In genomic region chr3:183650554-183650953, GRCh38 we compare ENCODE assay signal across 23 cellular contexts.
"Had no signal": no experiment of that assay in that cellular context is flagged by ENCODE, and none has a peak within 500 bp of the region (broad histone marks: within the 10 kb centered on the region; RNA-seq: fewer than 3 reads in every experiment).

No MANE protein-coding gene starts in this region.

- H3K4me1 ChIP-seq: adrenal gland, parathyroid adenoma, spleen, testis, upper lobe of left lung had no signal

- H3K4me3 Mint-ChIP-seq: activated CD4-positive, alpha-beta T cell treated with anti-CD3 and anti-CD28 coated beads, Interleukin-2, amount 10 ng/mL, durations not matched to agents 24 days and 14 days; activated CD8-positive, alpha-beta T cell treated with anti-CD3 and anti-CD28 coated beads, Interleukin-2, amount 10 ng/mL, durations not matched to agents 7 days and 5 days; activated naive CD4-positive, alpha-beta T cell treated with anti-CD3 and anti-CD28 coated beads, Interleukin-2, amount 10 ng/mL, durations not matched to agents 7 days and 5 days; activated T-cell treated with anti-CD3 and anti-CD28 coated beads, Interleukin-2, amount 50 U/mL, for 4 hours; brain; natural killer cell treated with Interleukin-12 subunit alpha and Interleukin-12 subunit beta and Interleukin-15 and Interleukin-18, amount 100 ng/mL, for 72 hours; stimulated activated memory B cell treated with anti-CD40 and anti-IgM and Interleukin-4, amounts not matched to agents 10 μg/mL and 1 μg/mL and 100 μg/mL, for 72 hours had no signal

- H3K4me1 Mint-ChIP-seq: activated CD4-positive, alpha-beta T cell treated with anti-CD3 and anti-CD28 coated beads, Interleukin-2, amount 10 ng/mL, durations not matched to agents 24 days and 14 days; activated naive CD4-positive, alpha-beta T cell treated with anti-CD3 and anti-CD28 coated beads, Interleukin-2, amount 10 ng/mL, durations not matched to agents 7 days and 5 days; stimulated activated memory B cell treated with anti-CD40 and anti-IgM and Interleukin-4, amounts not matched to agents 10 μg/mL and 1 μg/mL and 100 μg/mL, for 72 hours had no signal

- H3K9me3 ChIP-seq: testis had no signal

- H3K9ac ChIP-seq: parathyroid adenoma had no signal

- H3K27me3 ChIP-seq: adrenal gland, hepatocyte, neutrophil, sigmoid colon, spleen, testis, upper lobe of left lung had no signal

- H3K27ac ChIP-seq: adrenal gland, hepatocyte, neutrophil, parathyroid adenoma, sigmoid colon, spleen, testis, upper lobe of left lung had no signal

- H3K27me3 Mint-ChIP-seq: activated CD4-positive, alpha-beta T cell treated with anti-CD3 and anti-CD28 coated beads, Interleukin-2, amount 10 ng/mL, durations not matched to agents 24 days and 14 days; activated naive CD4-positive, alpha-beta T cell treated with anti-CD3 and anti-CD28 coated beads, Interleukin-2, amount 10 ng/mL, durations not matched to agents 7 days and 5 days; brain; natural killer cell treated with Interleukin-12 subunit alpha and Interleukin-12 subunit beta and Interleukin-15 and Interleukin-18, amount 100 ng/mL, for 72 hours; stimulated activated memory B cell treated with anti-CD40 and anti-IgM and Interleukin-4, amounts not matched to agents 10 μg/mL and 1 μg/mL and 100 μg/mL, for 72 hours had no signal

- H3K4me3 ChIP-seq: adrenal gland, hepatocyte, lung, sigmoid colon, spleen, testis, upper lobe of left lung had no signal

- H3K27ac Mint-ChIP-seq: activated CD4-positive, alpha-beta T cell treated with anti-CD3 and anti-CD28 coated beads, Interleukin-2, amount 10 ng/mL, durations not matched to agents 24 days and 14 days; activated CD8-positive, alpha-beta T cell treated with anti-CD3 and anti-CD28 coated beads, Interleukin-2, amount 10 ng/mL, durations not matched to agents 7 days and 5 days; activated naive CD4-positive, alpha-beta T cell treated with anti-CD3 and anti-CD28 coated beads, Interleukin-2, amount 10 ng/mL, durations not matched to agents 7 days and 5 days; brain; natural killer cell treated with Interleukin-12 subunit alpha and Interleukin-12 subunit beta and Interleukin-15 and Interleukin-18, amount 100 ng/mL, for 72 hours; stimulated activated memory B cell treated with anti-CD40 and anti-IgM and Interleukin-4, amounts not matched to agents 10 μg/mL and 1 μg/mL and 100 μg/mL, for 72 hours had no signal

- H3K4me2 ChIP-seq: hepatocyte had no signal

- H2AFZ ChIP-seq: hepatocyte, parathyroid adenoma had no signal

- DNase-seq: activated CD4-positive, alpha-beta T cell treated with anti-CD3 and anti-CD28 coated beads, Interleukin-2, amount 10 ng/mL, durations not matched to agents 24 days and 14 days; activated CD8-positive, alpha-beta memory T cell treated with anti-CD3 and anti-CD28 coated beads, Interleukin-2, amount 50 U/mL, for 4 hours; activated CD8-positive, alpha-beta T cell treated with anti-CD3 and anti-CD28 coated beads, Interleukin-2, amount 10 ng/mL, durations not matched to agents 7 days and 5 days; activated naive CD4-positive, alpha-beta T cell treated with anti-CD3 and anti-CD28 coated beads, Interleukin-2, amount 10 ng/mL, durations not matched to agents 7 days and 5 days; activated T-cell treated with anti-CD3 and anti-CD28 coated beads, Interleukin-2, amount 50 U/mL, for 4 hours; adrenal gland; central memory CD4-positive, alpha-beta T cell; cortex of kidney; effector CD4-positive, alpha-beta T cell; sigmoid colon; spleen; stimulated activated CD4-positive, alpha-beta T cell treated with anti-CD3 and anti-CD28 coated beads, Interleukin-4, amount 100 ng/mL, for 4 hours; T1000; testis; upper lobe of left lung had no signal

- ATAC-seq: activated CD8-positive, alpha-beta T cell treated with anti-CD3 and anti-CD28 coated beads, Interleukin-2, amount 10 ng/mL, durations not matched to agents 7 days and 5 days; activated T-cell treated with anti-CD3 and anti-CD28 coated beads, Interleukin-2, amount 50 U/mL, for 4 hours; esophagus mucosa; natural killer cell treated with Interleukin-12 subunit alpha and Interleukin-12 subunit beta and Interleukin-15 and Interleukin-18, amount 100 ng/mL, for 72 hours; stimulated activated memory B cell treated with anti-CD40 and anti-IgM and Interleukin-4, amounts not matched to agents 10 μg/mL and 1 μg/mL and 100 μg/mL, for 72 hours had no signal
